ENCODE assay signal across 2 cellular contexts in genomic region chr17:18183334-18184142, GRCh38.
A peak's percentile ranks its signal among the peaks of the same experiment; 100 is the strongest.
TF ChIP-seq lines count a peak whose summit lies in the region.

Gene ALKBH5, plus strand, starts transcription at chr17:18183828. Its CDS starts 416 bp downstream, at chr17:18184244.

TF ChIP-seq in IMR-90, 13 proteins besides CTCF, POLR2A, EP300 and RAD21:
- TF ChIP-seq BHLHE40 (IDR thresholded peaks at IDR 0.05; ENCODE audit: low read depth, low read length): no peak
- TF ChIP-seq MAFK (IDR thresholded peaks at IDR 0.05; ENCODE audit: low read depth, low read length): no peak
- TF ChIP-seq NFE2L2 (IDR thresholded peaks at IDR 0.05; ENCODE audit: low read depth, low read length): no peak
- TF ChIP-seq CHD1 (IDR thresholded peaks at IDR 0.05; ENCODE audit: low read depth, low read length): no peak
- TF ChIP-seq SMC3 (IDR thresholded peaks at IDR 0.05; ENCODE audit: low read depth, low read length): no peak
- TF ChIP-seq USF2 (IDR thresholded peaks at IDR 0.05; ENCODE audit: low read depth, low read length): peak; percentile 83
- no peak; the same call in 1 of the 2 replicates for TF ChIP-seq RFX5 (IDR thresholded peaks at IDR 0.05; ENCODE audit: low read depth, low read length)
- TF ChIP-seq RCOR1 (IDR thresholded peaks at IDR 0.05; ENCODE audit: insufficient replicate concordance, low read length): peak; percentile 82
- TF ChIP-seq FOS (IDR thresholded peaks at IDR 0.05; ENCODE audit: low read depth, low read length): no peak
- TF ChIP-seq MAZ (IDR thresholded peaks at IDR 0.05; ENCODE audit: borderline replicate concordance, low read depth, low read length): no peak
- TF ChIP-seq CEBPB (IDR thresholded peaks at IDR 0.05; ENCODE audit: low read depth, low read length): no peak
- no peak for TF ChIP-seq ELK1 (IDR thresholded peaks at IDR 0.05; ENCODE audit: borderline replicate concordance, low read depth, low read length)
- TF ChIP-seq MXI1 (IDR thresholded peaks at IDR 0.05; ENCODE audit: borderline replicate concordance, low read depth, low read length): no peak
TF ChIP-seq in IMR-90: peak in this region for 2.

TF ChIP-seq in endothelial cell of umbilical vein, 7 proteins besides CTCF, POLR2A, EP300 and RAD21:
- TF ChIP-seq EZH2 (IDR thresholded peaks at IDR 0.05; ENCODE audit: borderline replicate concordance, low read depth, low read length, severe bottlenecking): no peak
- no peak for TF ChIP-seq MYC (IDR thresholded peaks at IDR 0.05; ENCODE audit: low read depth, low read length)
- no peak for TF ChIP-seq JUN (IDR thresholded peaks at IDR 0.05; ENCODE audit: borderline replicate concordance, insufficient read depth, insufficient read length, low read depth)
- TF ChIP-seq FOS (IDR thresholded peaks at IDR 0.05; ENCODE audit: borderline replicate concordance, insufficient read depth, low read length): no peak
- peak; percentile 33 for TF ChIP-seq MAX (IDR thresholded peaks at IDR 0.05; ENCODE audit: insufficient read depth, insufficient read length)
- peak; percentile 60 for TF ChIP-seq POLR2AphosphoS5 (IDR thresholded peaks at IDR 0.05; ENCODE audit: insufficient read depth, low read depth, low read length)
- no peak for TF ChIP-seq GATA2 (IDR thresholded peaks at IDR 0.05; ENCODE audit: insufficient read depth, insufficient read length, low read depth, low read length)
TF ChIP-seq in endothelial cell of umbilical vein: peak in this region for 2.
